In the genomic region with DNA sequence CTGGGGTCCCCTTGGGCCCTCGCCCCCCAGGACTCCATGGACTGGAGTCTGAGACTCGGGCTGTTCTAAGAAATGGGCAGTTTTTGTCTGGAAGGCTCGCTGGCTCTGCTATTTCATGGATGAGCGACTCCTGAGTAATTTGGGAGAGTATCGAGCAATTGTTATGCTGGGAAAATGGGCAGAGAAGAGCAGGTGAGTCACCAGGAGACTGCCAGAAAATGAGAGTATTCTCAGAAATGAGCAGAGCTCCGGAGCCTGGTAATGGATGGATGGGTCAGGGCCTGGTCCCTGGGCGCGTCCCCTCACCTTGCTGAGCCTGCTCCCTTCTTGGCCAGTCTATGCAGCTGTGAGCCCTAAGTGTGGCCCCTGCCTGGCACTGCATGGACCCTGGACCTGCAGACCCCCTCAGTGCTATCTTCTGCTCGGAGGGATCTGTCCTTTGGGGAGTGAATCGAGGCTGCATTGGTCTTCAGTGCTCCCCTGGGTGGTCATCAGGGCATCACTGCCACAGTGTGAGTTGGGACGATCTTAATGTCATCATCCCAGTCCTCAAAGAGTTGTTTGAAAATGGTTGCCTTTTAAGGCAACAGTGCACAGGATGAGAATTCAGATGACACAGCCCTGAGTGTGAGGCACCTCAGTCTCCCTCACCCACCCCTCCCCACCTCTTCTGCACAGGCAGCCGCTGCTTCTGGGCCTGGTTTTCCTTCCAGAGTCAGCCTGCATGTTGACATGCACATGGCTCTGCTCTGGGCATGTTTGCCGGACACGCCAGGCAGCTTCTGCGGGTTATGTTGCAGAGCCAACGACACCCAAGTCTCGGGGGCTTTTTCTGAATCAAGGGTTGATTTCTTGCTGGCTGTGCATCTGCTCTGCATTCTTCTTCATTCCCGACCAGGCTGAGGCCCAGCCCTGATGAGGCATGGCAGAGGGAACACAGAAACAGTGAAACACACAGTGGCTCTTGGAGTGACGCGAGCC, we compare ENCODE assay signal across 1 cellular context.
TF ChIP-seq lines count a peak whose summit lies in the region.

No MANE protein-coding gene starts in this region.

TF ChIP-seq in WTC11, 78 proteins besides CTCF, POLR2A, EP300 and RAD21 (continued from another document):
- TF ChIP-seq, protein P1, sequence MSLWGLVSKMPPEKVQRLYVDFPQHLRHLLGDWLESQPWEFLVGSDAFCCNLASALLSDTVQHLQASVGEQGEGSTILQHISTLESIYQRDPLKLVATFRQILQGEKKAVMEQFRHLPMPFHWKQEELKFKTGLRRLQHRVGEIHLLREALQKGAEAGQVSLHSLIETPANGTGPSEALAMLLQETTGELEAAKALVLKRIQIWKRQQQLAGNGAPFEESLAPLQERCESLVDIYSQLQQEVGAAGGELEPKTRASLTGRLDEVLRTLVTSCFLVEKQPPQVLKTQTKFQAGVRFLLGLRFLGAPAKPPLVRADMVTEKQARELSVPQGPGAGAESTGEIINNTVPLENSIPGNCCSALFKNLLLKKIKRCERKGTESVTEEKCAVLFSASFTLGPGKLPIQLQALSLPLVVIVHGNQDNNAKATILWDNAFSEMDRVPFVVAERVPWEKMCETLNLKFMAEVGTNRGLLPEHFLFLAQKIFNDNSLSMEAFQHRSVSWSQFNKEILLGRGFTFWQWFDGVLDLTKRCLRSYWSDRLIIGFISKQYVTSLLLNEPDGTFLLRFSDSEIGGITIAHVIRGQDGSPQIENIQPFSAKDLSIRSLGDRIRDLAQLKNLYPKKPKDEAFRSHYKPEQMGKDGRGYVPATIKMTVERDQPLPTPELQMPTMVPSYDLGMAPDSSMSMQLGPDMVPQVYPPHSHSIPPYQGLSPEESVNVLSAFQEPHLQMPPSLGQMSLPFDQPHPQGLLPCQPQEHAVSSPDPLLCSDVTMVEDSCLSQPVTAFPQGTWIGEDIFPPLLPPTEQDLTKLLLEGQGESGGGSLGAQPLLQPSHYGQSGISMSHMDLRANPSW (CRISPR knock-in tag; conservative IDR thresholded peaks at IDR 0.05; ENCODE audit: low read depth) = no peak
- TF ChIP-seq GRHL2 (CRISPR knock-in tag; IDR thresholded peaks at IDR 0.05; ENCODE audit: insufficient replicate concordance, severe bottlenecking) (no peak), CREM (CRISPR knock-in tag; IDR thresholded peaks at IDR 0.05) (no peak), HMGA2 (CRISPR knock-in tag; IDR thresholded peaks at IDR 0.05) (no peak), ZNF317 (CRISPR knock-in tag; IDR thresholded peaks at IDR 0.05; ENCODE audit: borderline replicate concordance, low read depth) (no peak), FOXK1 (CRISPR knock-in tag; IDR thresholded peaks at IDR 0.05) (no peak), ZNF121 (CRISPR knock-in tag; IDR thresholded peaks at IDR 0.05) (no peak), ZBTB21 (CRISPR knock-in tag; IDR thresholded peaks at IDR 0.05; ENCODE audit: borderline replicate concordance) (no peak), JUN (CRISPR knock-in tag; IDR thresholded peaks at IDR 0.05) (no peak), FOXP1 (CRISPR knock-in tag; IDR thresholded peaks at IDR 0.05; ENCODE audit: borderline replicate concordance) (no peak)
- TF ChIP-seq, protein P2, sequence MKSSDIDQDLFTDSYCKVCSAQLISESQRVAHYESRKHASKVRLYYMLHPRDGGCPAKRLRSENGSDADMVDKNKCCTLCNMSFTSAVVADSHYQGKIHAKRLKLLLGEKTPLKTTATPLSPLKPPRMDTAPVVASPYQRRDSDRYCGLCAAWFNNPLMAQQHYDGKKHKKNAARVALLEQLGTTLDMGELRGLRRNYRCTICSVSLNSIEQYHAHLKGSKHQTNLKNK (CRISPR knock-in tag; IDR thresholded peaks at IDR 0.05) = no peak
- TF ChIP-seq, protein P3, sequence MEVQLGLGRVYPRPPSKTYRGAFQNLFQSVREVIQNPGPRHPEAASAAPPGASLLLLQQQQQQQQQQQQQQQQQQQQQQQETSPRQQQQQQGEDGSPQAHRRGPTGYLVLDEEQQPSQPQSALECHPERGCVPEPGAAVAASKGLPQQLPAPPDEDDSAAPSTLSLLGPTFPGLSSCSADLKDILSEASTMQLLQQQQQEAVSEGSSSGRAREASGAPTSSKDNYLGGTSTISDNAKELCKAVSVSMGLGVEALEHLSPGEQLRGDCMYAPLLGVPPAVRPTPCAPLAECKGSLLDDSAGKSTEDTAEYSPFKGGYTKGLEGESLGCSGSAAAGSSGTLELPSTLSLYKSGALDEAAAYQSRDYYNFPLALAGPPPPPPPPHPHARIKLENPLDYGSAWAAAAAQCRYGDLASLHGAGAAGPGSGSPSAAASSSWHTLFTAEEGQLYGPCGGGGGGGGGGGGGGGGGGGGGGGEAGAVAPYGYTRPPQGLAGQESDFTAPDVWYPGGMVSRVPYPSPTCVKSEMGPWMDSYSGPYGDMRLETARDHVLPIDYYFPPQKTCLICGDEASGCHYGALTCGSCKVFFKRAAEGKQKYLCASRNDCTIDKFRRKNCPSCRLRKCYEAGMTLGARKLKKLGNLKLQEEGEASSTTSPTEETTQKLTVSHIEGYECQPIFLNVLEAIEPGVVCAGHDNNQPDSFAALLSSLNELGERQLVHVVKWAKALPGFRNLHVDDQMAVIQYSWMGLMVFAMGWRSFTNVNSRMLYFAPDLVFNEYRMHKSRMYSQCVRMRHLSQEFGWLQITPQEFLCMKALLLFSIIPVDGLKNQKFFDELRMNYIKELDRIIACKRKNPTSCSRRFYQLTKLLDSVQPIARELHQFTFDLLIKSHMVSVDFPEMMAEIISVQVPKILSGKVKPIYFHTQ (CRISPR knock-in tag; IDR thresholded peaks at IDR 0.05) = no peak
- TF ChIP-seq, protein P4, sequence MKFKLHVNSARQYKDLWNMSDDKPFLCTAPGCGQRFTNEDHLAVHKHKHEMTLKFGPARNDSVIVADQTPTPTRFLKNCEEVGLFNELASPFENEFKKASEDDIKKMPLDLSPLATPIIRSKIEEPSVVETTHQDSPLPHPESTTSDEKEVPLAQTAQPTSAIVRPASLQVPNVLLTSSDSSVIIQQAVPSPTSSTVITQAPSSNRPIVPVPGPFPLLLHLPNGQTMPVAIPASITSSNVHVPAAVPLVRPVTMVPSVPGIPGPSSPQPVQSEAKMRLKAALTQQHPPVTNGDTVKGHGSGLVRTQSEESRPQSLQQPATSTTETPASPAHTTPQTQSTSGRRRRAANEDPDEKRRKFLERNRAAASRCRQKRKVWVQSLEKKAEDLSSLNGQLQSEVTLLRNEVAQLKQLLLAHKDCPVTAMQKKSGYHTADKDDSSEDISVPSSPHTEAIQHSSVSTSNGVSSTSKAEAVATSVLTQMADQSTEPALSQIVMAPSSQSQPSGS (CRISPR knock-in tag; IDR thresholded peaks at IDR 0.05; ENCODE audit: borderline replicate concordance, low read depth) = no peak
